Comparison of ENCODE assay signal across 9 cellular contexts in the genomic region with DNA sequence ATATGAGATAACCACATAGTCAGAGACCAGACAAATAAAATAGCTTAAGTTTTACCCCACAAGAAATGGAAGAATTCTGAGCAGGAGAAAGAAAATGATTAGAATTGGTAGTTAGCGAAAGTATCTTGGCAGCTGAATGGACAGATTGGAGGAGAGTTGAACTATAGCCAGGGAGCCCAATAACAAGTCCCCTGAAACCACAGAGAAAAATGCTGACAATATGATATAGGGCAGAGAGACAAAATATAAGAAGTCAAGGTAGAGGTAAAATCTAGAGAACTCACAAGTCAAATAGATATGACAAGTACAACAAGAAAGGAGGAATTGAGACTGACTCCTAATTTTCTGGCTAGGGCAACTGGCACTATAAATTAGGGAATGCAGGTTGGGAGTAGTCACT.
DNase-seq lines count a peak whose midpoint lies in the region; ATAC-seq and TF ChIP-seq lines count a peak whose summit lies in the region.
"Had no signal": no experiment of that assay in that cellular context is flagged by ENCODE, and none has a peak within 500 bp of the region (broad histone marks: within the 10 kb centered on the region; RNA-seq: fewer than 3 reads in every experiment).

No MANE protein-coding gene starts in this region.

- peaks cover 79% of the 10 kb centered on the region for H3K4me1 Mint-ChIP-seq in osteocyte (ENCODE audit: unreplicated experiment)
- peaks cover 22% of the 10 kb centered on the region for H3K4me1 Mint-ChIP-seq in activated CD8-positive, alpha-beta T cell treated with anti-CD3 and anti-CD28 coated beads for 36 hours (ENCODE audit: low read depth)

- H3K4me3 Mint-ChIP-seq in osteocyte (ENCODE audit: unreplicated experiment), result no peak overlapping the region
- H3K4me3 Mint-ChIP-seq in activated CD8-positive, alpha-beta T cell treated with anti-CD3 and anti-CD28 coated beads for 36 hours, result no peak overlapping the region
- H3K4me3 Mint-ChIP-seq: stimulated activated naive B cell treated with anti-CD40 and anti-IgM and Interleukin-4, amounts not matched to agents 10 μg/mL and 1 μg/mL and 100 μg/mL, for 72 hours had no signal

- H3K27me3 Mint-ChIP-seq in osteocyte (ENCODE audit: unreplicated experiment), result no peaks in the 10 kb centered on the region
- no peaks in the 10 kb centered on the region for H3K27me3 Mint-ChIP-seq in activated CD8-positive, alpha-beta T cell treated with anti-CD3 and anti-CD28 coated beads for 36 hours
- H3K27me3 Mint-ChIP-seq: stimulated activated naive B cell treated with anti-CD40 and anti-IgM and Interleukin-4, amounts not matched to agents 10 μg/mL and 1 μg/mL and 100 μg/mL, for 72 hours had no signal

- CTCF ChIA-PET in activated CD8-positive, alpha-beta T cell treated with anti-CD3 and anti-CD28 coated beads for 36 hours (lab: Charles Lee), result interaction anchor here (0.6 to 0.7 kb wide), 2 partner anchors 23 to 80 kb away, joined by 4 read pairs; no protein-coding TSS in a partner anchor

- POLR2A ChIA-PET in activated CD8-positive, alpha-beta T cell treated with anti-CD3 and anti-CD28 coated beads for 36 hours (lab: Charles Lee), result no interaction called here

- DNase-seq in RWPE2 (ENCODE audit: low spot score) (no peak), coronary artery (ENCODE audit: low spot score) (no peak), osteocyte (ENCODE audit: extremely low spot score, unreplicated experiment) (no peak), upper lobe of left lung (no peak), mesenteric fat pad (ENCODE audit: low spot score) (no peak), SHP77 treated with DMSO at 0.1 percent for 48 hours (lab: John Stamatoyannopoulos, UW) (no peak)
- no peak for DNase-seq in activated CD8-positive, alpha-beta T cell treated with anti-CD3 and anti-CD28 coated beads for 36 hours
- DNase-seq: stimulated activated CD4-positive, alpha-beta T cell treated with anti-CD3 and anti-CD28 coated beads, Interleukin-1b, Interleukin-23, amount 100 ng/mL, for 48 hours; stimulated activated naive B cell treated with anti-CD40 and anti-IgM and Interleukin-4, amounts not matched to agents 10 μg/mL and 1 μg/mL and 100 μg/mL, for 72 hours had no signal

- peak overlapping the region; percentile 94 for H3K27ac Mint-ChIP-seq in osteocyte (ENCODE audit: unreplicated experiment)
- no peak overlapping the region for H3K27ac Mint-ChIP-seq in activated CD8-positive, alpha-beta T cell treated with anti-CD3 and anti-CD28 coated beads for 36 hours
- H3K27ac Mint-ChIP-seq: stimulated activated naive B cell treated with anti-CD40 and anti-IgM and Interleukin-4, amounts not matched to agents 10 μg/mL and 1 μg/mL and 100 μg/mL, for 72 hours had no signal

- H3K36me3 Mint-ChIP-seq in osteocyte (ENCODE audit: unreplicated experiment), result peaks cover 1% of the 10 kb centered on the region
- no peaks in the 10 kb centered on the region for H3K36me3 Mint-ChIP-seq in activated CD8-positive, alpha-beta T cell treated with anti-CD3 and anti-CD28 coated beads for 36 hours (ENCODE audit: low read depth)

- no peaks in the 10 kb centered on the region for H3K36me3 ChIP-seq in RWPE2 (ENCODE audit: low read depth)
- H3K36me3 ChIP-seq in upper lobe of left lung, result no peaks in the 10 kb centered on the region

- no peak for TF ChIP-seq CTCF in RWPE2 (IDR thresholded peaks at IDR 0.05; ENCODE audit: poor library complexity, severe bottlenecking)
- TF ChIP-seq CTCF in coronary artery (IDR thresholded peaks at IDR 0.05), result no peak
- no peak for TF ChIP-seq CTCF in osteocyte (IDR thresholded peaks at IDR 0.05)
- no peak for TF ChIP-seq CTCF in upper lobe of left lung (IDR thresholded peaks at IDR 0.05)
- TF ChIP-seq CTCF in activated CD8-positive, alpha-beta T cell treated with anti-CD3 and anti-CD28 coated beads for 36 hours (IDR thresholded peaks at IDR 0.05), result no peak

- no peak overlapping the region for H3K4me3 ChIP-seq in RWPE2 (ENCODE audit: severe bottlenecking)
- no peak overlapping the region for H3K4me3 ChIP-seq in coronary artery
- no peak overlapping the region for H3K4me3 ChIP-seq in upper lobe of left lung

- H3K4me1 ChIP-seq in RWPE2 (ENCODE audit: insufficient read depth, poor library complexity, severe bottlenecking) (peaks cover 57% of the 10 kb centered on the region), upper lobe of left lung (peaks cover 32 to 56% (median 47%) of the 10 kb centered on the region in 4 donors)

- H3K27me3 ChIP-seq in RWPE2 (ENCODE audit: insufficient read depth, poor library complexity, severe bottlenecking) (no peaks in the 10 kb centered on the region), upper lobe of left lung (no peaks in the 10 kb centered on the region)

- TF ChIP-seq EP300 in upper lobe of left lung (IDR thresholded peaks at IDR 0.05), result no peak

- TF ChIP-seq POLR2A in upper lobe of left lung (IDR thresholded peaks at IDR 0.05), result no peak

- intact Hi-C loops in activated CD8-positive, alpha-beta T cell treated with anti-CD3 and anti-CD28 coated beads for 36 hours (cut with micrococcal nuclease), result loop anchor here (10.0 kb wide), 1 partner anchor 64 kb away; no protein-coding TSS in a partner anchor

- H3K9me3 Mint-ChIP-seq in osteocyte (ENCODE audit: unreplicated experiment), result no peaks in the 10 kb centered on the region
- H3K9me3 Mint-ChIP-seq in activated CD8-positive, alpha-beta T cell treated with anti-CD3 and anti-CD28 coated beads for 36 hours, result no peaks in the 10 kb centered on the region
- H3K9me3 Mint-ChIP-seq: stimulated activated naive B cell treated with anti-CD40 and anti-IgM and Interleukin-4, amounts not matched to agents 10 μg/mL and 1 μg/mL and 100 μg/mL, for 72 hours had no signal

- no peak for ATAC-seq in RWPE2 (ENCODE audit: low read depth)
- ATAC-seq in upper lobe of left lung (ENCODE audit: low FRiP score in 2 of 2), result no peak
- no peak for ATAC-seq in activated CD8-positive, alpha-beta T cell treated with anti-CD3 and anti-CD28 coated beads for 36 hours
- ATAC-seq: stimulated activated naive B cell treated with anti-CD40 and anti-IgM and Interleukin-4, amounts not matched to agents 10 μg/mL and 1 μg/mL and 100 μg/mL, for 72 hours had no signal

- H3K9me3 ChIP-seq in RWPE2 (ENCODE audit: severe bottlenecking) (no peaks in the 10 kb centered on the region), upper lobe of left lung (no peaks in the 10 kb centered on the region)

- H3K27ac ChIP-seq in RWPE2 (ENCODE audit: poor library complexity, severe bottlenecking), result peak overlapping the region; percentile 100
- H3K27ac ChIP-seq in coronary artery, result peak overlapping the region; percentile 81 to 87
- peak overlapping the region; percentile 59 to 86 (median 72) for H3K27ac ChIP-seq in upper lobe of left lung

- WGBS in upper lobe of left lung, 2 donors, result 85 to 88% methylated on average over 1 of the region's 1 CpG
